ENCODE assay signal across 18 cellular contexts in the genomic region with DNA sequence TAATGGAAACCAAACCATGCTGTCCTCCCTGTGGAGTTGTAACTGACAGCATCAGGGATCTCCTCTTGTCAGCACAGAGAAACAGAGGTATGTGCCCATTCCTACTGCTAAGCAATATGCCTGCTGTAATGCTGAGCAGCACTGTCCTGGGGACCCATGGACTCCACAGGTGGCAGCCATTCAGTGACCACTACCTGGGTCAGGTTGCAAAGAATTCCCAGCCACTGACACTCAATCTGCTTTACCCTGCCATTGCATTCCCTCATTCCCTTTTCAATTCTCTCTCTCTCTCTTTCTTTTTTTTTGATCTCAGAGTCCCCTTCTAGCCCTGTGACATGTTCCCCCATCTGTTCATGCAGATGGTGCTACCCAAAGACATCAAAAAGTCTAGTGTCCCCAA.
"Had no signal": no experiment of that assay in that cellular context is flagged by ENCODE, and none has a peak within 500 bp of the region (broad histone marks: within the 10 kb centered on the region; RNA-seq: fewer than 3 reads in every experiment).

No MANE protein-coding gene starts in this region.

- DNase-seq: effector CD4-positive, alpha-beta T cell; endodermal cell; erythroblast; foreskin keratinocyte; heart left ventricle; hippocampal formation; kidney glomerular epithelial cell; mammary epithelial cell; mucosa of descending colon; naive thymus-derived CD8-positive, alpha-beta T cell; right cardiac atrium; small intestine; stimulated activated CD4-positive, alpha-beta T cell treated with anti-CD3 and anti-CD28 coated beads, Interleukin-12 subunit alpha, Interleukin-12 subunit beta, amount 100 ng/mL, for 4 hours; stimulated activated naive CD4-positive, alpha-beta T cell; stomach; transverse colon had no signal

- H3K27ac ChIP-seq: coronary artery, foreskin keratinocyte, heart left ventricle, stomach, thoracic aorta, transverse colon had no signal

- H3K4me3 ChIP-seq: coronary artery, heart left ventricle, mucosa of descending colon, stomach, thoracic aorta, transverse colon had no signal

- H3K9me3 ChIP-seq: mucosa of descending colon, thoracic aorta, transverse colon had no signal

- ATAC-seq: foreskin keratinocyte; heart left ventricle; mucosa of descending colon; naive thymus-derived CD8-positive, alpha-beta T cell; right cardiac atrium had no signal

- H3K36me3 ChIP-seq: heart left ventricle, stomach, thoracic aorta, transverse colon had no signal

- H3K4me1 ChIP-seq: foreskin keratinocyte, heart left ventricle, transverse colon had no signal

- H3K27me3 ChIP-seq: foreskin keratinocyte, heart left ventricle, stomach, transverse colon had no signal
